21 cellular contexts compared by ENCODE assay signal in the genomic region with DNA sequence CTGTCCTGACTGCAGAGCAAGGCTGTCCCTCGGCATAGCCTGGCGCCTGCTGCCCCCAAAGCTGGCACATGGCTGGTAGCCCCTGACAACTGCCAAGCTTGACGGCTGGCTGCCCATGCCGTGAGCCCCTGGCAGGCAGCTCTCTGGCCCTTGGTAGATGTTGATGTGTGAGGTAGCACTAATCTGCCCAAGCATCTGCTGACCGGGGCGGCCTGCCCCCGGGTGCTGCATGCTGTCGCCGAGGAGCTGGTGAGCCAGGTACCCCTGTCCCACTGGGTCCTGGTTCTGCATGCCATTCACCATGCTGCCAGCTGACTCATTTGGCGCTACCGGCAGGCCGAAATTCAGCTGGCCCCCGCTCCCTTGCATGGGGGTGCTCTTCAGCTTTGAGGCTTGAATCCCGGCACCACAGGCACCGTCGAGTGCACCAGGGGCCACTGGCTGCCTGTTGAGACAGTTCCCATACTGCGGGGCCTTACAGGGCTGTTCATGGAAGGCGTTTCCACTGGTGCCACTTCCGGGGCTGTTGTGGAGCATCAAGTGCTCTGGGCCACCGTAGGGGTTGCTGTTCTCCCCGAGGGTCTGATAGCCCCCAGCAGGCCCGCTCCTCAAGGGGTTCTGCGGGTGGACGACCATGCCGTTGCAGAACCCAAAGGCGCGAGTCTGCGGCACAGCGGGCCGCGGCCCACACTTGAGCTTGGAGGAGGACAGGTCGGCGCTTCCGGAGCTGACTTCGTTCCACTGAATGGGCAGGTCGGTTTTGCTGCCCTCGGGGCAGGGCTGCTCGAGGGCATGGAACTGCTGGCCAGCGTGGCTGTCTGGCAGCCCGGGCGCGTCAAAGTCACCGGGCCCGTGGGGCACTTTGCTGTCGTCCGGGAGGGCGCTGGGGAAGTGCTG.
"Had no signal": no experiment of that assay in that cellular context is flagged by ENCODE, and none has a peak within 500 bp of the region (broad histone marks: within the 10 kb centered on the region; RNA-seq: fewer than 3 reads in every experiment).

No MANE protein-coding gene starts in this region.

- H3K4me1 ChIP-seq: left lung, lower lobe of right lung, parathyroid adenoma, right atrium auricular region, right lobe of liver, tibial nerve had no signal

- H3K4me2 ChIP-seq: neural progenitor cell had no signal

- H3K4me3 ChIP-seq: left lung, lower lobe of right lung, neural progenitor cell, right atrium auricular region, right lobe of liver, skin epidermis, tibial nerve had no signal

- H3K27me3 ChIP-seq: left lung, neural progenitor cell, right atrium auricular region, right lobe of liver, tibial nerve had no signal

- FAIRE-seq: keratinocyte had no signal

- H3K9ac ChIP-seq: neural progenitor cell, parathyroid adenoma had no signal

- ATAC-seq: left colon; left lung; lower lobe of right lung; natural killer cell; stimulated activated effector memory CD8-positive, alpha-beta T cell treated with anti-CD3 and anti-CD28 coated beads, Interleukin-12 subunit alpha, Interleukin-12 subunit beta, amount 100 ng/mL, for 72 hours; stimulated activated naive CD8-positive, alpha-beta T cell treated with anti-CD3 and anti-CD28 coated beads, Interleukin-15, amount 100 ng/mL, for 72 hours had no signal

- H3K9me3 ChIP-seq: left lung, lower lobe of right lung, right atrium auricular region, right lobe of liver, tibial nerve had no signal

- H2AFZ ChIP-seq: neural progenitor cell, parathyroid adenoma had no signal

- H3K27ac ChIP-seq: left lung, lower lobe of right lung, neural progenitor cell, parathyroid adenoma, right atrium auricular region, right lobe of liver, skin epidermis, tibial nerve had no signal

- H3K36me3 ChIP-seq: right lobe of liver had no signal

- DNase-seq: kidney glomerular epithelial cell; left colon; lower lobe of right lung; mammary epithelial cell; mesendoderm; naive B cell; natural killer cell; nephron progenitor cell; right lobe of liver; stimulated activated CD4-positive, alpha-beta T cell treated with anti-CD3 and anti-CD28 coated beads, Interleukin-12 subunit alpha, Interleukin-12 subunit beta, amount 100 ng/mL, for 4 hours; stimulated activated CD4-positive, alpha-beta T cell treated with anti-CD3 and anti-CD28 coated beads, Interleukin-4, amount 100 ng/mL, for 24 hours; stimulated activated naive CD4-positive, alpha-beta T cell treated with Interleukin-2 at 50 U/mL for 16 hours; stimulated activated naive CD8-positive, alpha-beta T cell treated with anti-CD3 and anti-CD28 coated beads, Interleukin-15, amount 100 ng/mL, for 72 hours had no signal
